1 cellular context compared by ENCODE assay signal in genomic region chr16:88856122-88856827, GRCh38.
TF ChIP-seq lines count a peak whose summit lies in the region.

No MANE protein-coding gene starts in this region.

TF ChIP-seq in liver, 16 proteins besides CTCF, POLR2A, EP300 and RAD21 (continued from another document):
- no peak for TF ChIP-seq ATF3 (IDR thresholded peaks at IDR 0.05)
- TF ChIP-seq NR2F2 (IDR thresholded peaks at IDR 0.05) = no peak
- TF ChIP-seq ZBTB33 (IDR thresholded peaks at IDR 0.05) = no peak
- no peak for TF ChIP-seq YY1 (IDR thresholded peaks at IDR 0.05)
